In genomic region chr17:38751144-38751802, GRCh38 we compare ENCODE assay signal across 8 cellular contexts. TPM values are rescaled to one million over a fixed set of nuclear protein-coding genes. Genes with fewer than 3 reads are reported as not detected.
DNase-seq lines count a peak whose midpoint lies in the region; ATAC-seq and TF ChIP-seq lines count a peak whose summit lies in the region.

No MANE protein-coding gene starts in this region.

- no peak overlapping the region for H3K27ac ChIP-seq in ACC112 (ENCODE audit: low read depth, low read length)
- no peak overlapping the region for H3K27ac ChIP-seq in SJSA1
- peak overlapping the region; percentile 80 to 94 (median 92) for H3K27ac ChIP-seq in esophagus squamous epithelium
- H3K27ac ChIP-seq in skeletal muscle tissue (ENCODE audit: low read depth, low read length): no peak overlapping the region

- H3K4me1 ChIP-seq in ACC112 (ENCODE audit: control insufficient read depth, insufficient read depth, low read length, unreplicated experiment) (peaks cover 22% of the 10 kb centered on the region), SJSA1 (replicated peaks) (peaks cover 39% of the 10 kb centered on the region), esophagus squamous epithelium (peaks cover 41 to 80% (median 52%) of the 10 kb centered on the region in 3 donors), skeletal muscle tissue (ENCODE audit: control insufficient read depth in 3 of 3, insufficient read depth in 3 of 3, low read length in 3 of 3) (peaks cover 41 to 64% (median 57%) of the 10 kb centered on the region in 3 donors)

- no peak for TF ChIP-seq CTCF in esophagus squamous epithelium (IDR thresholded peaks at IDR 0.05)

- peak overlapping the region in 1 of 3 donors; percentile 97 for H3K9ac ChIP-seq in skeletal muscle tissue (ENCODE audit: low read depth in 1 of 3, low read length in 3 of 3)

- peak overlapping the region; percentile 31 for H2AFZ ChIP-seq in ACC112 (ENCODE audit: low read length, unreplicated experiment)

- no peak for ATAC-seq in GM21360 (IDR thresholded peaks at IDR 0.05; ENCODE audit: unreplicated experiment)
- no peak for ATAC-seq in HG02884 (IDR thresholded peaks at IDR 0.05; ENCODE audit: unreplicated experiment)

- WGBS in esophagus squamous epithelium, 2 donors: 2 to 5% methylated on average over 9 to 10 of the region's 10 CpGs

- H3K9me3 ChIP-seq in SJSA1 (replicated peaks): no peaks in the 10 kb centered on the region
- H3K9me3 ChIP-seq in esophagus squamous epithelium: no peaks in the 10 kb centered on the region
- no peaks in the 10 kb centered on the region for H3K9me3 ChIP-seq in skeletal muscle tissue (ENCODE audit: control insufficient read depth in 3 of 3, low read length in 3 of 3)

- peaks cover 43% of the 10 kb centered on the region for H3K79me2 ChIP-seq in ACC112 (ENCODE audit: control insufficient read depth, insufficient read depth, low read length, unreplicated experiment)

- H3K4me3 ChIP-seq in ACC112 (ENCODE audit: low read depth, low read length) (peak overlapping the region; percentile 87), GM08714 (ENCODE audit: low read length) (peak overlapping the region; percentile 82), SJSA1 (peak overlapping the region; percentile 68), esophagus squamous epithelium (peak overlapping the region; percentile 69 to 99 (median 87)), skeletal muscle tissue (ENCODE audit: low read length in 3 of 3) (peak overlapping the region in 2 of 3 donors; percentile 2 to 99)

- DNase-seq in SJSA1 (ENCODE audit: low read depth in 1 of 2, low spot score in 2 of 2): no peak
- DNase-seq in esophagus squamous epithelium (lab: John Stamatoyannopoulos, UW): no peak
- no peak for DNase-seq in islet precursor cell

- H3K27me3 ChIP-seq in ACC112 (ENCODE audit: insufficient read depth, low read length): no peaks in the 10 kb centered on the region
- H3K27me3 ChIP-seq in SJSA1 (replicated peaks): no peaks in the 10 kb centered on the region
- H3K27me3 ChIP-seq in esophagus squamous epithelium: peaks cover 0 to 20% (median 0%) of the 10 kb centered on the region in 4 donors
- peaks cover 5 to 51% (median 38%) of the 10 kb centered on the region in 3 donors for H3K27me3 ChIP-seq in skeletal muscle tissue (ENCODE audit: control insufficient read depth in 3 of 3, insufficient read depth in 3 of 3, low read length in 3 of 3)

- no peak for TF ChIP-seq POLR2A in esophagus squamous epithelium (IDR thresholded peaks at IDR 0.05)

- intact Hi-C loops in esophagus squamous epithelium (cut with DNase I): no loop called here

- H3K36me3 ChIP-seq in ACC112 (ENCODE audit: insufficient read depth, low read length) (peaks cover 12% of the 10 kb centered on the region), SJSA1 (peaks cover 32% of the 10 kb centered on the region), esophagus squamous epithelium (peaks cover 0 to 23% (median 6%) of the 10 kb centered on the region in 3 donors), skeletal muscle tissue (ENCODE audit: control insufficient read depth in 3 of 3, insufficient read depth in 3 of 3, low read length in 3 of 3) (peaks cover 11 to 20% (median 12%) of the 10 kb centered on the region in 3 donors)

RNA-seq across cellular contexts. Expression of gene PSMB3, which starts 1.3 kb away (rescaled TPM):
- total RNA-seq in SJSA1 (2014; rRNA removed; shearing (Covaris generic)): 297 and 448 TPM in 2 replicates
- total RNA-seq in esophagus squamous epithelium (100 to 1,000 TPM; 128 to 177 (median 145) TPM), skeletal muscle tissue (156 TPM)

RNA-seq across cellular contexts. Expression of gene PCGF2, which starts 3.1 kb away (rescaled TPM):
- total RNA-seq in SJSA1 (2014; rRNA removed; shearing (Covaris generic)): 3.6 and 4.2 TPM in 2 replicates
- 10 to 100 TPM in 1 of 4 donors, 1 to 10 TPM in 3; 2.5 to 11.8 (median 3.4) TPM for total RNA-seq in esophagus squamous epithelium
- 3.1 TPM for total RNA-seq in skeletal muscle tissue

RNA-seq across cellular contexts. Expression of gene CISD3, which starts 21.1 kb away (rescaled TPM):
- total RNA-seq in SJSA1 (2014; rRNA removed; shearing (Covaris generic)): 2.2 and 6.1 TPM in 2 replicates
- total RNA-seq in esophagus squamous epithelium (1 to 10 TPM; 4.9 to 8.3 (median 7.8) TPM), skeletal muscle tissue (3.1 TPM)

RNA-seq across cellular contexts. Expression of gene MLLT6, which starts 46.2 kb away (rescaled TPM):
- total RNA-seq in SJSA1 (2014; rRNA removed; shearing (Covaris generic)): 8.6 and 11.7 TPM in 2 replicates
- 10 to 100 TPM; 30.6 to 79.7 (median 35.1) TPM for total RNA-seq in esophagus squamous epithelium
- total RNA-seq in skeletal muscle tissue: 16.2 TPM

RNA-seq across cellular contexts. Expression of gene PIP4K2B, which starts 48.1 kb away (rescaled TPM):
- total RNA-seq in SJSA1 (2014; rRNA removed; shearing (Covaris generic)): 37.0 and 47.9 TPM in 2 replicates
- total RNA-seq in esophagus squamous epithelium: 10 to 100 TPM; 14.4 to 32.6 (median 24.1) TPM
- total RNA-seq in skeletal muscle tissue: 37.6 TPM

Comparison
In these comparisons a context has a peak if more than half of its experiments do, and no peak if none do; other contexts are left out.
1. H3K27ac ChIP-seq: peak in esophagus squamous epithelium (4 of 4); none in ACC112 (single experiment), SJSA1 (single experiment) and skeletal muscle tissue (single experiment).
2. Peak in every context shown above with its lines, with median percentiles within 50 percentile points of each other: H3K4me3 ChIP-seq.